Comparison of ENCODE assay signal across 19 cellular contexts in the genomic region with DNA sequence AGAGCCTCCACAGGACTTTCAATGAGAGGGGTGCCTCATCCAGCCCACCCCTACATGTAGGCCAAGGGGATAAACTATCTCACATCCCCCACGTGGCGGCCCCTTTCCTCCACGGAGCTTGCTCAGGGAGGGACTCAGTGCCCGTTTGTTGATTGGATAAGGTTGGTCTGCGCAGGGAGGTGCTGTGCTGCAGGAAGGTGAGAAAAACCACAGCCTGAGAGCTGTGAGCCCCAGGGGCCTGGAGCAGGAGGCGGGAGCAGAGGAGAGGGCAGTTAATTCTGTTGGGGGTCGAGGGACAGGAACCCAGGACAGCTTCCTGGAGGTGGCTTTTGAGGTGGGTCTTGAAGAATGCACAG. TPM values are rescaled to one million over a fixed set of nuclear protein-coding genes. Genes with fewer than 3 reads are reported as not detected.
A peak's percentile ranks its signal among the peaks of the same experiment; 100 is the strongest.
DNase-seq lines count a peak whose midpoint lies in the region; ATAC-seq and TF ChIP-seq lines count a peak whose summit lies in the region.
"Had no signal": no experiment of that assay in that cellular context is flagged by ENCODE, and none has a peak within 500 bp of the region (broad histone marks: within the 10 kb centered on the region; RNA-seq: fewer than 3 reads in every experiment).

No MANE protein-coding gene starts in this region.

- H3K9me3 Mint-ChIP-seq in activated CD8-positive, alpha-beta T cell treated with anti-CD3 and anti-CD28 coated beads, Interleukin-2, amount 10 ng/mL, durations not matched to agents 7 days and 5 days (ENCODE audit: insufficient read depth), result no peaks in the 10 kb centered on the region
- H3K9me3 Mint-ChIP-seq in natural killer cell, result no peaks in the 10 kb centered on the region
- H3K9me3 Mint-ChIP-seq: activated naive CD8-positive, alpha-beta T cell treated with anti-CD3 and anti-CD28 coated beads for 36 hours; IgD-negative memory B cell; mesothelial cell of epicardium; stimulated activated naive CD8-positive, alpha-beta T cell treated with anti-CD3 and anti-CD28 coated beads, Interleukin-15, amount 100 ng/mL, for 72 hours had no signal

- ATAC-seq in IMR-90 (ENCODE audit: low read depth) (no peak), natural killer cell (peak; percentile 60 to 78 (median 76)), GM19328 (IDR thresholded peaks at IDR 0.05; ENCODE audit: unreplicated experiment) (no peak)
- ATAC-seq in activated CD8-positive, alpha-beta T cell treated with anti-CD3 and anti-CD28 coated beads, Interleukin-2, amount 10 ng/mL, durations not matched to agents 7 days and 5 days, result peak; percentile 55
- ATAC-seq: stimulated activated naive CD8-positive, alpha-beta T cell treated with anti-CD3 and anti-CD28 coated beads, Interleukin-15, amount 100 ng/mL, for 72 hours had no signal

- H3K79me1 ChIP-seq in IMR-90 (ENCODE audit: low read depth in 1 of 2, low read length in 2 of 2), result no peaks in the 10 kb centered on the region

- no peak overlapping the region for H3K18ac ChIP-seq in IMR-90 (ENCODE audit: low read depth, low read length)

- H4K91ac ChIP-seq in IMR-90 (ENCODE audit: insufficient read depth, low read depth, low read length), result no peak overlapping the region

- no peak overlapping the region for H2BK20ac ChIP-seq in IMR-90 (ENCODE audit: low read depth, low read length)

- no peak overlapping the region for H3K56ac ChIP-seq in IMR-90 (ENCODE audit: extremely low read depth, insufficient read depth, low read length)

- no peaks in the 10 kb centered on the region for H3K4me1 ChIP-seq in IMR-90 (ENCODE audit: control insufficient read depth, insufficient read depth, low read length)

- no peak overlapping the region for H3K4me3 Mint-ChIP-seq in activated CD8-positive, alpha-beta T cell treated with anti-CD3 and anti-CD28 coated beads, Interleukin-2, amount 10 ng/mL, durations not matched to agents 7 days and 5 days
- H3K4me3 Mint-ChIP-seq in natural killer cell, result peak overlapping the region; percentile 50
- H3K4me3 Mint-ChIP-seq: activated naive CD8-positive, alpha-beta T cell treated with anti-CD3 and anti-CD28 coated beads for 36 hours; mesothelial cell of epicardium had no signal

- H3K36me3 Mint-ChIP-seq in activated CD8-positive, alpha-beta T cell treated with anti-CD3 and anti-CD28 coated beads, Interleukin-2, amount 10 ng/mL, durations not matched to agents 7 days and 5 days (ENCODE audit: low read depth), result no peaks in the 10 kb centered on the region
- no peaks in the 10 kb centered on the region for H3K36me3 Mint-ChIP-seq in natural killer cell
- H3K36me3 Mint-ChIP-seq: activated naive CD8-positive, alpha-beta T cell treated with anti-CD3 and anti-CD28 coated beads for 36 hours; IgD-negative memory B cell; mesothelial cell of epicardium had no signal

- H3K9me1 ChIP-seq in IMR-90 (ENCODE audit: insufficient read depth, low read length), result 0 out of 2 replicates have a peak, but pooled peaks cover 5% of the 10 kb centered on the region

- peak; percentile 31 for DNase-seq in NK-92 treated with Interleukin-12 subunit alpha and Interleukin-12 subunit beta, amount 100 ng/mL, for 24 hours (lab: John Stamatoyannopoulos, UW)
- DNase-seq in NK-92 (lab: John Stamatoyannopoulos, UW; ENCODE audit: unreplicated experiment) (no peak), IMR-90 (no peak), natural killer cell (no peak), MG63 (no peak), H4 (ENCODE audit: low spot score) (no peak)
- no peak for DNase-seq in activated CD8-positive, alpha-beta T cell treated with anti-CD3 and anti-CD28 coated beads, Interleukin-2, amount 10 ng/mL, durations not matched to agents 7 days and 5 days
- DNase-seq: activated CD4-positive, alpha-beta T cell treated with anti-CD3 and anti-CD28 coated beads, Interleukin-2, amount 50 U/mL, for 4 hours; activated naive CD8-positive, alpha-beta T cell treated with anti-CD3 and anti-CD28 coated beads for 36 hours; activated T-cell treated with anti-CD3 and anti-CD28 coated beads, Interleukin-2, amount 50 U/mL, for 48 hours; BE2C; NCI-H187 treated with DMSO at 0.1 percent for 48 hours; NCI-H345; stimulated activated naive CD8-positive, alpha-beta T cell treated with anti-CD3 and anti-CD28 coated beads, Interleukin-15, amount 100 ng/mL, for 72 hours had no signal

- H2AK9ac ChIP-seq in IMR-90 (replicated peaks; ENCODE audit: low read depth, low read length, poor library complexity), result peak overlapping the region; percentile 87

- POLR2A ChIA-PET in IMR-90 (lab: Charles Lee; ENCODE audit: unreplicated experiment), result no interaction called here
- POLR2A ChIA-PET in activated CD8-positive, alpha-beta T cell treated with anti-CD3 and anti-CD28 coated beads, Interleukin-2, amount 10 ng/mL, durations not matched to agents 7 days and 5 days (lab: Charles Lee), result interaction anchor here (0.7 kb wide), 1 partner anchor 28 kb away, joined by 3 read pairs; no protein-coding TSS in a partner anchor

- H3K27me3 Mint-ChIP-seq in activated CD8-positive, alpha-beta T cell treated with anti-CD3 and anti-CD28 coated beads, Interleukin-2, amount 10 ng/mL, durations not matched to agents 7 days and 5 days (ENCODE audit: low read depth), result peaks cover 37% of the 10 kb centered on the region
- peaks cover 11 to 26% of the 10 kb centered on the region in 2 donors for H3K27me3 Mint-ChIP-seq in natural killer cell (ENCODE audit: low read depth in 2 of 2)

- H3K9ac ChIP-seq in IMR-90 (ENCODE audit: low read depth, low read length), result no peak overlapping the region

- no peak for TF ChIP-seq CTCF in IMR-90 (conservative IDR thresholded peaks at IDR 0.05; ENCODE audit: low read depth, low read length)
- no peak for TF ChIP-seq CTCF in natural killer cell (IDR thresholded peaks at IDR 0.05)

- H2AK5ac ChIP-seq in IMR-90 (ENCODE audit: low read depth, low read length), result no peak overlapping the region

- H3K4me3 ChIP-seq in IMR-90 (ENCODE audit: insufficient read depth, low read depth, low read length) (no peak overlapping the region), MG63 (no peak overlapping the region)
- H3K4me3 ChIP-seq: skin epidermis had no signal

- H3K23ac ChIP-seq in IMR-90 (ENCODE audit: low read depth, low read length), result no peak overlapping the region

- TF ChIP-seq POLR2A in IMR-90 (IDR thresholded peaks at IDR 0.05; ENCODE audit: low read depth, low read length), result no peak

- 20% methylated on average over 1 of the region's 7 CpGs; no CpG with 5 or more reads in 1 of the 2 experiments for WGBS in IMR-90 (ENCODE audit: extremely low coverage in 2 of 2, insufficient read length in 1 of 2), 2 experiments

- TF ChIP-seq RAD21 in IMR-90 (IDR thresholded peaks at IDR 0.05; ENCODE audit: low read length), result no peak

- no peak overlapping the region for H2BK120ac ChIP-seq in IMR-90 (ENCODE audit: low read depth, low read length)

- CTCF ChIA-PET in IMR-90 (lab: Yijun Ruan, JAX), result interaction anchor here (0.5 kb wide), 1 partner anchor 322 kb away, joined by 3 read pairs; no protein-coding TSS in a partner anchor
- CTCF ChIA-PET in activated CD8-positive, alpha-beta T cell treated with anti-CD3 and anti-CD28 coated beads, Interleukin-2, amount 10 ng/mL, durations not matched to agents 7 days and 5 days (lab: Charles Lee), result no interaction called here

- in situ Hi-C loops in IMR-90 (cut with MboI; ENCODE audit: low sequenced_read_pairs), result loop anchor here (5.0 to 10.0 kb wide), 2 partner anchors 225 to 343 kb away; no protein-coding TSS in a partner anchor

- no peak overlapping the region for H3K4me2 ChIP-seq in IMR-90 (ENCODE audit: low read depth, low read length)

- no peak overlapping the region for H4K8ac ChIP-seq in IMR-90 (ENCODE audit: low read depth in 2 of 2, low read length in 2 of 2)

- H3K27ac Mint-ChIP-seq in activated CD8-positive, alpha-beta T cell treated with anti-CD3 and anti-CD28 coated beads, Interleukin-2, amount 10 ng/mL, durations not matched to agents 7 days and 5 days, result peak overlapping the region; percentile 57
- H3K27ac Mint-ChIP-seq in natural killer cell, result peak overlapping the region in 1 of 2 donors; percentile 78
- H3K27ac Mint-ChIP-seq: activated naive CD8-positive, alpha-beta T cell treated with anti-CD3 and anti-CD28 coated beads for 36 hours; IgD-negative memory B cell; mesothelial cell of epicardium had no signal

- no TSS peak for BruUV-seq in IMR-90 (replicated peaks; lab: Mats Ljungman, UMichigan)

- H3K9me3 ChIP-seq in IMR-90 (ENCODE audit: control insufficient read depth, insufficient read depth, low read length) (no peaks in the 10 kb centered on the region), MG63 (no peaks in the 10 kb centered on the region)
- H3K9me3 ChIP-seq: BE2C, upper lobe of left lung had no signal

- H2BK5ac ChIP-seq in IMR-90 (ENCODE audit: low read depth, low read length, poor library complexity, severe bottlenecking), result no peak overlapping the region

- H3K4ac ChIP-seq in IMR-90 (ENCODE audit: low read depth, low read length), result no peak overlapping the region

- intact Hi-C loops in IMR-90 (cut with micrococcal nuclease) (no loop called here), natural killer cell (cut with micrococcal nuclease) (no loop called here)

- H3K14ac ChIP-seq in IMR-90 (replicated peaks; ENCODE audit: low read depth, low read length), result no peak overlapping the region; the same call in 1 of the 2 replicates

- no peak overlapping the region for H3K27ac ChIP-seq in IMR-90 (ENCODE audit: insufficient read depth, low read length)

- dilution Hi-C loops in IMR-90 (cut with HindIII; ENCODE audit: low sequenced_read_pairs, unreplicated experiment), result no loop called here

- no peak overlapping the region for H4K5ac ChIP-seq in IMR-90 (ENCODE audit: low read depth, low read length)

- no peaks in the 10 kb centered on the region for H3K36me3 ChIP-seq in IMR-90 (ENCODE audit: control insufficient read depth, insufficient read depth, low read length)
- H3K36me3 ChIP-seq in MG63, result no peaks in the 10 kb centered on the region
- H3K36me3 ChIP-seq: BE2C, upper lobe of left lung had no signal

- H2BK15ac ChIP-seq in IMR-90 (ENCODE audit: low read depth, low read length), result no peak overlapping the region

- peaks cover 35% of the 10 kb centered on the region for H3K4me1 Mint-ChIP-seq in activated CD8-positive, alpha-beta T cell treated with anti-CD3 and anti-CD28 coated beads, Interleukin-2, amount 10 ng/mL, durations not matched to agents 7 days and 5 days (ENCODE audit: low read depth)
- peaks cover 20 to 22% of the 10 kb centered on the region in 2 donors for H3K4me1 Mint-ChIP-seq in natural killer cell

- no peak overlapping the region for H2AFZ ChIP-seq in IMR-90 (replicated peaks; ENCODE audit: low read length, poor library complexity)

- peaks cover 38% of the 10 kb centered on the region for H3K27me3 ChIP-seq in IMR-90 (ENCODE audit: control insufficient read depth, insufficient read depth, low read length)
- H3K27me3 ChIP-seq in MG63, result no peaks in the 10 kb centered on the region
- H3K27me3 ChIP-seq: BE2C, upper lobe of left lung had no signal

- H4K20me1 ChIP-seq in IMR-90 (ENCODE audit: insufficient read depth, low read length), result no peaks in the 10 kb centered on the region

RNA-seq across cellular contexts. Expression of a gene that starts 31.9 kb away (rescaled TPM):
- total RNA-seq in IMR-90 (2012; rRNA removed), result 116 and 119 TPM in 2 replicates
- 197 and 231 TPM in 2 replicates for polyA plus RNA-seq in IMR-90 (2012; rRNA removed)
- polyA plus RNA-seq in IMR-90 (2012; cell fraction: cytosol; rRNA removed), result 32.5 and 114 TPM in 2 replicates
- 8.9 and 101 TPM in 2 replicates for polyA plus RNA-seq in IMR-90 (2012; cell fraction: nucleus; rRNA removed; ENCODE audit: low replicate concordance)
- total RNA-seq in activated CD8-positive, alpha-beta T cell treated with anti-CD3 and anti-CD28 coated beads, Interleukin-2, amount 10 ng/mL, durations not matched to agents 7 days and 5 days, result 100 to 1,000 TPM; 106 to 114 TPM
- 10 to 100 TPM; 79.3 to 90.5 (median 88.8) TPM for total RNA-seq in natural killer cell
- 169 and 176 TPM in 2 replicates for total RNA-seq in MG63 (2014; rRNA removed; shearing (Covaris generic); ENCODE audit: low replicate concordance)
- 69.8 and 111 TPM in 2 replicates for total RNA-seq in H4 (2014; rRNA removed; shearing (Covaris generic))

Comparison
In these comparisons a context has a peak if more than half of its experiments do, and no peak if none do; other contexts are left out.
1. ATAC-seq: peak in activated CD8-positive, alpha-beta T cell treated with anti-CD3 and anti-CD28 coated beads, Interleukin-2, amount 10 ng/mL, durations not matched to agents 7 days and 5 days (single experiment) and natural killer cell (3 of 3); none in IMR-90 (single experiment) and GM19328 (single experiment).